11 cellular contexts compared by ENCODE assay signal in the genomic region with DNA sequence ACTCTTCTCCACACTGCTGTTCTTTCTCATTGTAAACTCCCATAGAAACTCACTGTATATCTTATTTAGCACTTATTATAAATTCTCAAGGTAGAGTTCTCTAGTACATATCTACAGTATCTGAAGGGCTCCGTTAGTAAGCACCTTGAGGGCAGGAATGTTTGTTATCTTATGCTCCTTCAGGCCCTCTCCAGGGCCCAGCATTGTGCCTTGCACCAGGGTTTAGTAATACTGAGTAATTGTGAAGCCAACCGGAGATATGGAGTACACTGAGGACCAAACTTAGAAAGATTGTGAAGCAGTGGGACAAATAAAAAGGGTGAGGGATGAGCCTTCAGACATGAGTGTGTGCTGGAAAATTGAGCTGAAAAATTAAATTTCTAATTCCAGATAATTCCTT. TPM values are rescaled to one million over a fixed set of nuclear protein-coding genes. Genes with fewer than 3 reads are reported as not detected.
"Had no signal": no experiment of that assay in that cellular context is flagged by ENCODE, and none has a peak within 500 bp of the region (broad histone marks: within the 10 kb centered on the region; RNA-seq: fewer than 3 reads in every experiment).

No MANE protein-coding gene starts in this region.

- H3K27ac ChIP-seq: testis had no signal

- H3K4me3 ChIP-seq: testis had no signal

- H3K9me3 ChIP-seq: testis had no signal

- DNase-seq: activated effector memory CD4-positive, alpha-beta T cell treated with Interleukin-2 at 50 U/mL for 16 hours; activated T-cell treated with anti-CD3 and anti-CD28 coated beads, Interleukin-2, amount 50 U/mL, for 1 hour; amniotic stem cell; stimulated activated CD4-positive, alpha-beta T cell treated with anti-CD3 and anti-CD28 coated beads, Interleukin-4, amount 100 ng/mL, for 1 hour; stimulated activated CD8-positive, alpha-beta memory T cell treated with anti-CD3 and anti-CD28 coated beads, Interleukin-4, amount 100 ng/mL, for 48 hours; T-helper 2 cell had no signal

- ATAC-seq: activated CD4-positive, CD25-positive, alpha-beta regulatory T cell treated with anti-CD3 and anti-CD28 coated beads, Interleukin-2, amount 50 U/mL, for 24 hours had no signal

- H3K27me3 ChIP-seq: testis had no signal

RNA-seq across cellular contexts. Expression of a gene that starts 26.4 kb away (rescaled TPM):
- total RNA-seq: dermis blood vessel endothelial cell, glomerular endothelial cell had no signal
- polyA plus RNA-seq: neural cell had no signal
